25 cellular contexts compared by ENCODE assay signal in genomic region chr19:16033136-16033530, GRCh38.
"Had no signal": no experiment of that assay in that cellular context is flagged by ENCODE, and none has a peak within 500 bp of the region (broad histone marks: within the 10 kb centered on the region; RNA-seq: fewer than 3 reads in every experiment).

No MANE protein-coding gene starts in this region.

- H2AFZ ChIP-seq: PC-9 had no signal

- H3K36me3 ChIP-seq: MG63, Peyer's patch, SJCRH30 had no signal

- H3K4me1 ChIP-seq: Peyer's patch, SJCRH30 had no signal

- ATAC-seq: Right ventricle myocardium inferior, SK-N-SH treated with all-trans-retinoic acid at 6 μM for 48 hours had no signal

- H3K9me3 ChIP-seq: MG63, Peyer's patch, SJCRH30 had no signal

- H3K27me3 ChIP-seq: MG63, Peyer's patch had no signal

- H3K4me2 ChIP-seq: PC-9 had no signal

- DNase-seq: Karpas-422; KG1; MG63; NCI-H1092; NCI-H1105 treated with DMSO at 0.1 percent for 48 hours; NCI-H1417 treated with DMSO at 0.1 percent for 48 hours; NCI-H146; NCI-H187; NCI-H2029; NCI-H2081 treated with DMSO at 0.1 percent for 48 hours; NCI-H2171; NCI-H226; NCI-H446; NCI-H510A; NCI-H524 treated with DMSO at 0.1 percent for 48 hours; NCI-H69; NCI-H774; NK-92 treated with Interleukin-12 subunit alpha and Interleukin-12 subunit beta, amount 100 ng/mL, for 24 hours; OCI-M1; PC-9; SHP77 treated with DMSO at 0.1 percent for 48 hours; SJCRH30 had no signal

- H3K4me3 ChIP-seq: MG63, PC-9, Peyer's patch, SJCRH30 had no signal

- H3K27ac ChIP-seq: PC-9, Peyer's patch, SJCRH30 had no signal
